Comparison of ENCODE assay signal across 24 cellular contexts in genomic region chr19:54896036-54896435, GRCh38. TPM values are rescaled to one million over a fixed set of nuclear protein-coding genes. Genes with fewer than 3 reads are reported as not detected.
DNase-seq lines count a peak whose midpoint lies in the region; ATAC-seq and TF ChIP-seq lines count a peak whose summit lies in the region.
"Had no signal": no experiment of that assay in that cellular context is flagged by ENCODE, and none has a peak within 500 bp of the region (broad histone marks: within the 10 kb centered on the region; RNA-seq: fewer than 3 reads in every experiment).

No MANE protein-coding gene starts in this region.

- no peak overlapping the region for H3K14ac ChIP-seq in trophoblast cell (ENCODE audit: low read length)

- DNase-seq in natural killer cell treated with Interleukin-12 subunit alpha and Interleukin-12 subunit beta and Interleukin-15 and Interleukin-18, amount 100 ng/mL, for 72 hours (ENCODE audit: low spot score) = no peak
- no peak for DNase-seq in natural killer cell
- peak; percentile 70 for DNase-seq in endodermal cell
- DNase-seq in mesenteric fat pad (ENCODE audit: low spot score) = peak; percentile 0
- no peak for DNase-seq in trophoblast cell
- DNase-seq in iPS-NIHi11 (ENCODE audit: low spot score) = no peak
- DNase-seq: Caco-2; CD4-positive, CD25-positive, alpha-beta regulatory T cell; CD8-positive, alpha-beta T cell; DMS 273 treated with DMSO at 0.1 percent for 48 hours; DMS79; EL; GDM1; HFFc6 had no signal

- peaks cover 9% of the 10 kb centered on the region for H3K36me3 ChIP-seq in endodermal cell (ENCODE audit: control insufficient read depth, insufficient read depth, low read length)
- H3K36me3 ChIP-seq in trophoblast cell (ENCODE audit: control insufficient read depth in 1 of 2, insufficient read depth in 2 of 2, low read length in 2 of 2) = no peaks in the 10 kb centered on the region
- H3K36me3 ChIP-seq: BLaER1, HAP-1 had no signal

- H4K12ac ChIP-seq in trophoblast cell (ENCODE audit: low read depth, low read length) = no peak overlapping the region

- no peak for ATAC-seq in natural killer cell treated with Interleukin-12 subunit alpha and Interleukin-12 subunit beta and Interleukin-15 and Interleukin-18, amount 100 ng/mL, for 72 hours
- no peak for ATAC-seq in natural killer cell
- ATAC-seq in GM18907 (IDR thresholded peaks at IDR 0.05; ENCODE audit: unreplicated experiment) = no peak
- no peak for ATAC-seq in HG02840 (IDR thresholded peaks at IDR 0.05; ENCODE audit: low FRiP score, unreplicated experiment)
- ATAC-seq: CD8-positive, alpha-beta T cell; GM12878 had no signal

- no peaks in the 10 kb centered on the region for H3K9me3 Mint-ChIP-seq in natural killer cell treated with Interleukin-12 subunit alpha and Interleukin-12 subunit beta and Interleukin-15 and Interleukin-18, amount 100 ng/mL, for 72 hours
- H3K9me3 Mint-ChIP-seq in natural killer cell = no peaks in the 10 kb centered on the region
- no peaks in the 10 kb centered on the region for H3K9me3 Mint-ChIP-seq in endodermal cell
- H3K9me3 Mint-ChIP-seq: CD4-positive, CD25-positive, alpha-beta regulatory T cell; CD8-positive, alpha-beta T cell had no signal

- H2BK12ac ChIP-seq in trophoblast cell (ENCODE audit: low read length) = no peak overlapping the region

- H3K27ac Mint-ChIP-seq in natural killer cell treated with Interleukin-12 subunit alpha and Interleukin-12 subunit beta and Interleukin-15 and Interleukin-18, amount 100 ng/mL, for 72 hours = peak overlapping the region; percentile 0 to 65
- H3K27ac Mint-ChIP-seq in natural killer cell = no peak overlapping the region
- peak overlapping the region; percentile 87 for H3K27ac Mint-ChIP-seq in endodermal cell
- H3K27ac Mint-ChIP-seq: B cell; CD4-positive, CD25-positive, alpha-beta regulatory T cell; CD8-positive, alpha-beta T cell; HFFc6 had no signal

- intact Hi-C loops in natural killer cell (cut with micrococcal nuclease) = no loop called here

- WGBS in endodermal cell (ENCODE audit: insufficient coverage in 1 of 2, insufficient read length in 1 of 2), 2 experiments = 53 to 61% methylated on average over 2 of the region's 2 CpGs
- WGBS in trophoblast cell (ENCODE audit: extremely low coverage, insufficient coverage, insufficient read length) = no CpG with 5 or more reads among the region's 2 CpGs

- no peaks in the 10 kb centered on the region for H3K4me1 ChIP-seq in endodermal cell (ENCODE audit: control insufficient read depth, insufficient read depth, low read length)
- H3K4me1 ChIP-seq in trophoblast cell (ENCODE audit: control insufficient read depth in 1 of 2, insufficient read depth in 2 of 2, low read length in 2 of 2) = peaks cover 0 to 6% of the 10 kb centered on the region in 2 experiments
- H3K4me1 ChIP-seq: BLaER1, HAP-1 had no signal

- peak overlapping the region; percentile 38 for H4K8ac ChIP-seq in trophoblast cell (ENCODE audit: low read depth, low read length)

- no peak overlapping the region for H3K18ac ChIP-seq in trophoblast cell (ENCODE audit: low read length)

- H3K27me3 ChIP-seq in endodermal cell (ENCODE audit: control insufficient read depth, insufficient read depth, low read length, poor library complexity, severe bottlenecking) = no peaks in the 10 kb centered on the region
- no peaks in the 10 kb centered on the region for H3K27me3 ChIP-seq in trophoblast cell (ENCODE audit: insufficient read depth, low read length)
- H3K27me3 ChIP-seq: BLaER1 had no signal

- no peaks in the 10 kb centered on the region for H3K79me2 ChIP-seq in trophoblast cell (ENCODE audit: control insufficient read depth, insufficient read depth, low read length, poor library complexity)

- peaks cover 27 to 33% of the 10 kb centered on the region in 2 donors for H3K4me1 Mint-ChIP-seq in natural killer cell treated with Interleukin-12 subunit alpha and Interleukin-12 subunit beta and Interleukin-15 and Interleukin-18, amount 100 ng/mL, for 72 hours (ENCODE audit: low read depth in 2 of 2)
- H3K4me1 Mint-ChIP-seq in natural killer cell (peaks cover 14 to 41% of the 10 kb centered on the region in 2 donors), endodermal cell (peaks cover 65% of the 10 kb centered on the region)
- H3K4me1 Mint-ChIP-seq: B cell; CD4-positive, CD25-positive, alpha-beta regulatory T cell had no signal

- no peak overlapping the region for H4K91ac ChIP-seq in trophoblast cell (ENCODE audit: low read depth, low read length)

- H3K23ac ChIP-seq in trophoblast cell (ENCODE audit: low read length) = no peak overlapping the region

- H3K27me3 Mint-ChIP-seq in natural killer cell treated with Interleukin-12 subunit alpha and Interleukin-12 subunit beta and Interleukin-15 and Interleukin-18, amount 100 ng/mL, for 72 hours = peaks cover 0 to 7% of the 10 kb centered on the region in 2 donors
- H3K27me3 Mint-ChIP-seq in natural killer cell (ENCODE audit: low read depth in 2 of 2) = peaks cover 0 to 5% of the 10 kb centered on the region in 2 donors
- H3K27me3 Mint-ChIP-seq in endodermal cell (ENCODE audit: insufficient read depth) = no peaks in the 10 kb centered on the region

- H3K4me3 ChIP-seq in endodermal cell (ENCODE audit: low read length) (peak overlapping the region; percentile 84), trophoblast cell (ENCODE audit: low read depth, low read length) (no peak overlapping the region)
- H3K4me3 ChIP-seq: BLaER1, GM12878, HAP-1 had no signal

- H3K27ac ChIP-seq in endodermal cell (ENCODE audit: low read depth, low read length) = no peak overlapping the region
- H3K27ac ChIP-seq in trophoblast cell (ENCODE audit: low read depth, low read length) = no peak overlapping the region
- H3K27ac ChIP-seq: 22Rv1, BLaER1, C4-2B had no signal

- no peak overlapping the region for H2BK120ac ChIP-seq in trophoblast cell (ENCODE audit: insufficient read depth, low read length, poor library complexity)

- H2AFZ ChIP-seq in trophoblast cell (ENCODE audit: insufficient read depth, low read length, poor library complexity) = no peak overlapping the region

- H3K9me3 ChIP-seq in endodermal cell (ENCODE audit: control insufficient read depth, low read length) = no peaks in the 10 kb centered on the region
- no peaks in the 10 kb centered on the region for H3K9me3 ChIP-seq in trophoblast cell (ENCODE audit: insufficient read depth, low read depth, low read length)
- H3K9me3 ChIP-seq: BLaER1, HAP-1 had no signal

- TF ChIP-seq CTCF in natural killer cell (IDR thresholded peaks at IDR 0.05) (no peak), endodermal cell (conservative IDR thresholded peaks at IDR 0.05) (no peak)

- H3K4me3 Mint-ChIP-seq in natural killer cell treated with Interleukin-12 subunit alpha and Interleukin-12 subunit beta and Interleukin-15 and Interleukin-18, amount 100 ng/mL, for 72 hours = no peak overlapping the region
- H3K4me3 Mint-ChIP-seq in natural killer cell (no peak overlapping the region), endodermal cell (peak overlapping the region; percentile 85)
- H3K4me3 Mint-ChIP-seq: B cell; CD4-positive, CD25-positive, alpha-beta regulatory T cell; CD8-positive, alpha-beta T cell; HFFc6 had no signal

- H3K79me1 ChIP-seq in trophoblast cell (ENCODE audit: low read length) = peaks cover 6% of the 10 kb centered on the region

- H3K4ac ChIP-seq in trophoblast cell (ENCODE audit: low read depth, low read length) = no peak overlapping the region

- no peak overlapping the region for H2BK5ac ChIP-seq in trophoblast cell (ENCODE audit: low read depth, low read length, poor library complexity)

- no peak overlapping the region for H3K4me2 ChIP-seq in trophoblast cell (ENCODE audit: low read length)
- H3K4me2 ChIP-seq: BLaER1 had no signal

- H3K9ac ChIP-seq in endodermal cell (ENCODE audit: extremely low read depth, low read length, poor library complexity, severe bottlenecking) (peak overlapping the region; percentile 95), trophoblast cell (ENCODE audit: low read length) (no peak overlapping the region)
- H3K9ac ChIP-seq: BLaER1 had no signal

- no peaks in the 10 kb centered on the region for H3K36me3 Mint-ChIP-seq in natural killer cell treated with Interleukin-12 subunit alpha and Interleukin-12 subunit beta and Interleukin-15 and Interleukin-18, amount 100 ng/mL, for 72 hours
- no peaks in the 10 kb centered on the region for H3K36me3 Mint-ChIP-seq in natural killer cell
- peaks cover 16% of the 10 kb centered on the region for H3K36me3 Mint-ChIP-seq in endodermal cell (ENCODE audit: low read depth)
- H3K36me3 Mint-ChIP-seq: CD4-positive, CD25-positive, alpha-beta regulatory T cell; CD8-positive, alpha-beta T cell had no signal

- H2AK5ac ChIP-seq in trophoblast cell (ENCODE audit: low read length) = no peak overlapping the region

RNA-seq across cellular contexts. Expression of gene NCR1, which starts 9.9 kb away (rescaled TPM):
- 100 to 1,000 TPM in 1 of 2 donors, 10 to 100 TPM in 1; 81.6 to 253 TPM for total RNA-seq in natural killer cell treated with Interleukin-12 subunit alpha and Interleukin-12 subunit beta and Interleukin-15 and Interleukin-18, amount 100 ng/mL, for 72 hours
- 100 to 1,000 TPM; 213 to 342 (median 244) TPM for total RNA-seq in natural killer cell
- total RNA-seq in endodermal cell = 10 to 100 TPM; 24.4 to 34.5 TPM
- polyA plus RNA-seq in endodermal cell (2013, experiment 1 of 2) = 7.2 TPM
- polyA plus RNA-seq in endodermal cell (2013, experiment 2 of 2) = 6.8 TPM
- 0.51 TPM for total RNA-seq in mesenteric fat pad
- 0.64 and 0.69 TPM in 2 replicates for polyA plus RNA-seq in trophoblast cell (2013)
- total RNA-seq: B cell; CD4-positive, CD25-positive, alpha-beta regulatory T cell; HFFc6 had no signal
- polyA plus RNA-seq: AG04450 had no signal

RNA-seq across cellular contexts. Expression of gene FCAR, which starts 22.0 kb away (rescaled TPM):
- total RNA-seq in natural killer cell treated with Interleukin-12 subunit alpha and Interleukin-12 subunit beta and Interleukin-15 and Interleukin-18, amount 100 ng/mL, for 72 hours = not detected
- total RNA-seq in natural killer cell = 10 to 100 TPM in 1 of 3 donors, 1 to 10 TPM in 1, under 1 TPM in 1; 0.26 to 23.7 (median 6.7) TPM
- not detected for total RNA-seq in endodermal cell
- polyA plus RNA-seq in endodermal cell (2013, experiment 1 of 2) = not detected
- not detected for polyA plus RNA-seq in endodermal cell (2013, experiment 2 of 2)
- total RNA-seq in mesenteric fat pad = 16.3 TPM
- polyA plus RNA-seq in trophoblast cell (2013) = not detected in 2 replicates
- total RNA-seq: B cell; Caco-2; CD4-positive, CD25-positive, alpha-beta regulatory T cell; GM12878; H4; HFFc6 had no signal
- polyA plus RNA-seq: AG04450 had no signal

RNA-seq across cellular contexts. Expression of gene KIR3DL2, which starts 45.8 kb away (rescaled TPM):
- total RNA-seq in natural killer cell treated with Interleukin-12 subunit alpha and Interleukin-12 subunit beta and Interleukin-15 and Interleukin-18, amount 100 ng/mL, for 72 hours = 10 to 100 TPM; 10.3 to 51.2 TPM
- total RNA-seq in natural killer cell (10 to 100 TPM; 24.0 to 89.0 (median 65.1) TPM), endodermal cell (not detected), mesenteric fat pad (not detected)
- not detected for polyA plus RNA-seq in endodermal cell (2013, experiment 1 of 2)
- not detected for polyA plus RNA-seq in endodermal cell (2013, experiment 2 of 2)
- not detected in 2 replicates for polyA plus RNA-seq in trophoblast cell (2013)
- total RNA-seq: Caco-2, GM12878, H4, HFFc6 had no signal
- polyA plus RNA-seq: AG04450 had no signal

RNA-seq across cellular contexts. Expression of gene NLRP7, which starts 51.3 kb away (rescaled TPM):
- total RNA-seq in natural killer cell treated with Interleukin-12 subunit alpha and Interleukin-12 subunit beta and Interleukin-15 and Interleukin-18, amount 100 ng/mL, for 72 hours = 1 to 10 TPM; 1.1 to 1.2 TPM
- total RNA-seq in natural killer cell (not detected), endodermal cell (1 to 10 TPM in 1 of 2 donors, under 1 TPM in 1; 0.93 to 1.0 TPM), mesenteric fat pad (not detected)
- not detected for polyA plus RNA-seq in endodermal cell (2013, experiment 1 of 2)
- not detected for polyA plus RNA-seq in endodermal cell (2013, experiment 2 of 2)
- 29.3 and 33.1 TPM in 2 replicates for polyA plus RNA-seq in trophoblast cell (2013)
- total RNA-seq: CD4-positive, CD25-positive, alpha-beta regulatory T cell; CD8-positive, alpha-beta T cell; H4; HFFc6 had no signal
- polyA plus RNA-seq: AG04450; CD4-positive, CD25-positive, alpha-beta regulatory T cell had no signal

Comparison
In these comparisons a context has a peak if more than half of its experiments do, and no peak if none do; other contexts are left out.
1. H3K27ac Mint-ChIP-seq: peak in natural killer cell treated with Interleukin-12 subunit alpha and Interleukin-12 subunit beta and Interleukin-15 and Interleukin-18, amount 100 ng/mL, for 72 hours (2 of 2) and endodermal cell (single experiment); none in natural killer cell (0 of 2).
2. DNase-seq: peak in endodermal cell (single experiment) and mesenteric fat pad (single experiment); none in natural killer cell treated with Interleukin-12 subunit alpha and Interleukin-12 subunit beta and Interleukin-15 and Interleukin-18, amount 100 ng/mL, for 72 hours (single experiment), natural killer cell (single experiment), trophoblast cell (0 of 2) and iPS-NIHi11 (single experiment).
3. RNA of gene NCR1, which starts 9.9 kb away (total RNA-seq): 81.6 to 253 TPM in natural killer cell treated with Interleukin-12 subunit alpha and Interleukin-12 subunit beta and Interleukin-15 and Interleukin-18, amount 100 ng/mL, for 72 hours, 213 to 342 TPM in natural killer cell and 24.4 to 34.5 TPM in endodermal cell; 0.51 TPM in mesenteric fat pad (single experiment); every median in the first group is over 10 times any median in the second.
4. RNA of gene KIR3DL2, which starts 45.8 kb away (total RNA-seq): 24.0 to 89.0 TPM in natural killer cell and 10.3 to 51.2 TPM in natural killer cell treated with Interleukin-12 subunit alpha and Interleukin-12 subunit beta and Interleukin-15 and Interleukin-18, amount 100 ng/mL, for 72 hours; not detected in mesenteric fat pad (single experiment) and not detected in endodermal cell; every median in the first group is over 10 times any median in the second.